In the genomic region with DNA sequence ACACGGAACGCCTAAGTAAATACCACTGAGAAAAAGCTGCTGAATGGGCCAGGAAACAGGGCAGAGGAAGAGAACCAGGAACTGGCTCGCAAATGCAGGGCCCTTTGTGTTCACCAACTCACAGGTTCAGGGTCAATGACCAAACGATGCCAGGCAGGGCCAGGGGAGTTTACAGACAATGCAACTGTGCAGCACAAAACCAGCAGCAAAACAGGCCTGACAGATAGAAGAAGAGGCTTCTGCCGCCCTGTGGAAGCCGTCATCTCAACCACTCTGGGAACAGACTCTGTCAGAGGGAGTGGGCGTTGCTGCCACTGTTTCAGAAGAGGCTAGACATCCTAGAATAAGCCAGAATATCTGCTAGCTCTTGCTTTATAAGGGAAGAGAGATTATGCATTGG, we compare ENCODE assay signal across 3 cellular contexts.
A peak's percentile ranks its signal among the peaks of the same experiment; 100 is the strongest.
TF ChIP-seq lines count a peak whose summit lies in the region.

No MANE protein-coding gene starts in this region.

TF ChIP-seq in liver, 16 proteins besides CTCF, POLR2A, EP300 and RAD21:
- TF ChIP-seq, protein P1, sequence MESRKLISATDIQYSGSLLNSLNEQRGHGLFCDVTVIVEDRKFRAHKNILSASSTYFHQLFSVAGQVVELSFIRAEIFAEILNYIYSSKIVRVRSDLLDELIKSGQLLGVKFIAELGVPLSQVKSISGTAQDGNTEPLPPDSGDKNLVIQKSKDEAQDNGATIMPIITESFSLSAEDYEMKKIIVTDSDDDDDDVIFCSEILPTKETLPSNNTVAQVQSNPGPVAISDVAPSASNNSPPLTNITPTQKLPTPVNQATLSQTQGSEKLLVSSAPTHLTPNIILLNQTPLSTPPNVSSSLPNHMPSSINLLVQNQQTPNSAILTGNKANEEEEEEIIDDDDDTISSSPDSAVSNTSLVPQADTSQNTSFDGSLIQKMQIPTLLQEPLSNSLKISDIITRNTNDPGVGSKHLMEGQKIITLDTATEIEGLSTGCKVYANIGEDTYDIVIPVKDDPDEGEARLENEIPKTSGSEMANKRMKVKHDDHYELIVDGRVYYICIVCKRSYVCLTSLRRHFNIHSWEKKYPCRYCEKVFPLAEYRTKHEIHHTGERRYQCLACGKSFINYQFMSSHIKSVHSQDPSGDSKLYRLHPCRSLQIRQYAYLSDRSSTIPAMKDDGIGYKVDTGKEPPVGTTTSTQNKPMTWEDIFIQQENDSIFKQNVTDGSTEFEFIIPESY (IDR thresholded peaks at IDR 0.05), result peak; percentile 35
- no peak for TF ChIP-seq NR2F2 (IDR thresholded peaks at IDR 0.05)
- TF ChIP-seq, protein P2, sequence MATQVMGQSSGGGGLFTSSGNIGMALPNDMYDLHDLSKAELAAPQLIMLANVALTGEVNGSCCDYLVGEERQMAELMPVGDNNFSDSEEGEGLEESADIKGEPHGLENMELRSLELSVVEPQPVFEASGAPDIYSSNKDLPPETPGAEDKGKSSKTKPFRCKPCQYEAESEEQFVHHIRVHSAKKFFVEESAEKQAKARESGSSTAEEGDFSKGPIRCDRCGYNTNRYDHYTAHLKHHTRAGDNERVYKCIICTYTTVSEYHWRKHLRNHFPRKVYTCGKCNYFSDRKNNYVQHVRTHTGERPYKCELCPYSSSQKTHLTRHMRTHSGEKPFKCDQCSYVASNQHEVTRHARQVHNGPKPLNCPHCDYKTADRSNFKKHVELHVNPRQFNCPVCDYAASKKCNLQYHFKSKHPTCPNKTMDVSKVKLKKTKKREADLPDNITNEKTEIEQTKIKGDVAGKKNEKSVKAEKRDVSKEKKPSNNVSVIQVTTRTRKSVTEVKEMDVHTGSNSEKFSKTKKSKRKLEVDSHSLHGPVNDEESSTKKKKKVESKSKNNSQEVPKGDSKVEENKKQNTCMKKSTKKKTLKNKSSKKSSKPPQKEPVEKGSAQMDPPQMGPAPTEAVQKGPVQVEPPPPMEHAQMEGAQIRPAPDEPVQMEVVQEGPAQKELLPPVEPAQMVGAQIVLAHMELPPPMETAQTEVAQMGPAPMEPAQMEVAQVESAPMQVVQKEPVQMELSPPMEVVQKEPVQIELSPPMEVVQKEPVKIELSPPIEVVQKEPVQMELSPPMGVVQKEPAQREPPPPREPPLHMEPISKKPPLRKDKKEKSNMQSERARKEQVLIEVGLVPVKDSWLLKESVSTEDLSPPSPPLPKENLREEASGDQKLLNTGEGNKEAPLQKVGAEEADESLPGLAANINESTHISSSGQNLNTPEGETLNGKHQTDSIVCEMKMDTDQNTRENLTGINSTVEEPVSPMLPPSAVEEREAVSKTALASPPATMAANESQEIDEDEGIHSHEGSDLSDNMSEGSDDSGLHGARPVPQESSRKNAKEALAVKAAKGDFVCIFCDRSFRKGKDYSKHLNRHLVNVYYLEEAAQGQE (IDR thresholded peaks at IDR 0.05), result peak; percentile 36
- peak; percentile 67 for TF ChIP-seq YY1 (IDR thresholded peaks at IDR 0.05)
- peak; percentile 56 for TF ChIP-seq SP1 (IDR thresholded peaks at IDR 0.05)
- TF ChIP-seq RXRA (IDR thresholded peaks at IDR 0.05), result peak; percentile 95 to 97
- peak; percentile 54 to 72 for TF ChIP-seq HNF4A (conservative IDR thresholded peaks at IDR 0.05)
- TF ChIP-seq GABPA (IDR thresholded peaks at IDR 0.05 in 1 of 2, conservative IDR thresholded peaks at IDR 0.05 in 1 of 2), result no peak
- TF ChIP-seq TAF1 (conservative IDR thresholded peaks at IDR 0.05), result no peak
- peak; percentile 95 for TF ChIP-seq MAX (IDR thresholded peaks at IDR 0.05)
- peak in 1 of 2 donors; percentile 74 for TF ChIP-seq EGR1 (IDR thresholded peaks at IDR 0.05; ENCODE audit: low read depth in 2 of 2)
- peak in 1 of 2 donors; percentile 10 for TF ChIP-seq JUND (IDR thresholded peaks at IDR 0.05)
- no peak for TF ChIP-seq HNF4G (IDR thresholded peaks at IDR 0.05)
- TF ChIP-seq ATF3 (IDR thresholded peaks at IDR 0.05), result no peak
- peak; percentile 58 for TF ChIP-seq FOXA1 (IDR thresholded peaks at IDR 0.05)
- peak; percentile 70 for TF ChIP-seq FOXA2 (IDR thresholded peaks at IDR 0.05)

TF ChIP-seq in HepG2, 621 proteins besides CTCF, POLR2A, EP300 and RAD21 (continues in another document):
- TF ChIP-seq IKZF4 (CRISPR knock-in tag; IDR thresholded peaks at IDR 0.05; ENCODE audit: borderline replicate concordance, low read depth, not compliant biosample characterization) (no peak), DMAP1 (CRISPR knock-in tag; IDR thresholded peaks at IDR 0.05) (no peak), ZNF503 (CRISPR knock-in tag; IDR thresholded peaks at IDR 0.05) (no peak), DR1 (CRISPR knock-in tag; IDR thresholded peaks at IDR 0.05) (no peak), ZHX1 (CRISPR knock-in tag; IDR thresholded peaks at IDR 0.05; ENCODE audit: low read depth) (no peak), MXD3 (CRISPR knock-in tag; IDR thresholded peaks at IDR 0.05) (no peak), XRCC5 (optimal IDR thresholded peaks at IDR 0.05; ENCODE audit: low read length) (no peak), SIX4 (CRISPR knock-in tag; IDR thresholded peaks at IDR 0.05) (no peak), RFX5 (IDR thresholded peaks at IDR 0.05; ENCODE audit: low read depth, low read length) (no peak), ZNF557 (CRISPR knock-in tag; IDR thresholded peaks at IDR 0.05) (no peak), KLF12 (CRISPR knock-in tag; IDR thresholded peaks at IDR 0.05; ENCODE audit: borderline replicate concordance) (no peak), ZNF615 (CRISPR knock-in tag; IDR thresholded peaks at IDR 0.05; ENCODE audit: borderline replicate concordance) (no peak), ZNF780A (CRISPR knock-in tag; IDR thresholded peaks at IDR 0.05) (no peak), ZNF777 (CRISPR knock-in tag; IDR thresholded peaks at IDR 0.05) (no peak)
- TF ChIP-seq, protein P3, sequence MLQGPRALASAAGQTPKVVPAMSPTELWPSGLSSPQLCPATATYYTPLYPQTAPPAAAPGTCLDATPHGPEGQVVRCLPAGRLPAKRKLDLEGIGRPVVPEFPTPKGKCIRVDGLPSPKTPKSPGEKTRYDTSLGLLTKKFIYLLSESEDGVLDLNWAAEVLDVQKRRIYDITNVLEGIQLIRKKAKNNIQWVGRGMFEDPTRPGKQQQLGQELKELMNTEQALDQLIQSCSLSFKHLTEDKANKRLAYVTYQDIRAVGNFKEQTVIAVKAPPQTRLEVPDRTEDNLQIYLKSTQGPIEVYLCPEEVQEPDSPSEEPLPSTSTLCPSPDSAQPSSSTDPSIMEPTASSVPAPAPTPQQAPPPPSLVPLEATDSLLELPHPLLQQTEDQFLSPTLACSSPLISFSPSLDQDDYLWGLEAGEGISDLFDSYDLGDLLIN (CRISPR knock-in tag; IDR thresholded peaks at IDR 0.05; ENCODE audit: borderline replicate concordance), result no peak

TF ChIP-seq in K562, 482 proteins besides CTCF, POLR2A, EP300 and RAD21:
- TF ChIP-seq BRF1 (IDR thresholded peaks at IDR 0.05; ENCODE audit: borderline replicate concordance, extremely low read depth, insufficient read length), result no peak
- TF ChIP-seq EGR1 (conservative IDR thresholded peaks at IDR 0.05), result peak; percentile 60
- TF ChIP-seq SP1 (CRISPR knock-in tag; IDR thresholded peaks at IDR 0.05), result 0 out of 2 replicates have a peak, but pooled peaks have one; percentile 25
- TF ChIP-seq ZBTB7A (IDR thresholded peaks at IDR 0.05; ENCODE audit: borderline replicate concordance, control insufficient read depth, low read depth, low read length), result 0 out of 2 replicates have a peak, but pooled peaks have one; percentile 19
